Comparison of ENCODE assay signal across 13 cellular contexts in the genomic region with DNA sequence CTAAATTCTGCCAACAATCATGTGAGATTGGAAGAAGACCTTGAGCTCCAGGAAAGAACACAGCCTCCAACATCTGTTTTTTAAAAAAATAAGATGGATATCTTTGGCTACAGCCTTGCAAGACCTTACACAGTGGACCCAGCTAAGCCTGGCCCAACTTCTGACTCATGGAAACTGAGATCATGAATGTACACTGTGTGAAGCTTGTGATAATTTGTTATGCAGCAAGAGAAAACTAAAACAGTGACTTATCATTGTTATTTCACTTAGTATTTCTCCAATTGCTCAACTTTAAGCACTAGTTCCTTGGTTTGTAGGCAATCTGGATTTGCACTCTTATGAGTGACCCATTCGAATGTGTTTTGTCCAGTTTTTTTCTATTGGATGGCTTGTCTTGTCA. TPM values are rescaled to one million over a fixed set of nuclear protein-coding genes. Genes with fewer than 3 reads are reported as not detected.
DNase-seq lines count a peak whose midpoint lies in the region; TF ChIP-seq lines count a peak whose summit lies in the region.
"Had no signal": no experiment of that assay in that cellular context is flagged by ENCODE, and none has a peak within 500 bp of the region (broad histone marks: within the 10 kb centered on the region; RNA-seq: fewer than 3 reads in every experiment).

No MANE protein-coding gene starts in this region.

- peaks cover 30 to 37% of the 10 kb centered on the region in 2 donors for H3K36me3 Mint-ChIP-seq in CD4-positive, alpha-beta memory T cell

- peaks cover 51% of the 10 kb centered on the region for H3K4me1 ChIP-seq in skeletal muscle satellite cell (ENCODE audit: control insufficient read depth, insufficient read depth, low read length)
- peaks cover 14% of the 10 kb centered on the region for H3K4me1 ChIP-seq in CD4-positive, alpha-beta memory T cell (ENCODE audit: insufficient read depth, low read length)

- POLR2A ChIA-PET in CD4-positive, alpha-beta memory T cell (lab: Charles Lee; ENCODE audit: partially characterized antibody): no interaction called here

- H3K27me3 Mint-ChIP-seq in CD4-positive, alpha-beta memory T cell: no peaks in the 10 kb centered on the region
- H3K27me3 Mint-ChIP-seq: B cell had no signal

- DNase-seq in activated CD4-positive, alpha-beta T cell treated with anti-CD3 and anti-CD28 coated beads, Interleukin-2, amount 50 U/mL, for 48 hours: peak; percentile 6 to 17
- DNase-seq in activated CD4-positive, alpha-beta T cell treated with anti-CD3 and anti-CD28 coated beads for 4 hours: no peak
- DNase-seq in NCI-H226: peak; percentile 19
- peak; percentile 45 for DNase-seq in epithelial cell of proximal tubule (ENCODE audit: low read depth)
- DNase-seq in NCI-H2171 (lab: John Stamatoyannopoulos, UW): no peak
- DNase-seq in CD4-positive, alpha-beta memory T cell: no peak
- DNase-seq in 8988T: no peak
- DNase-seq: activated gamma-delta T cell, mesendoderm, NCI-H446 had no signal

- intact Hi-C loops in CD4-positive, alpha-beta memory T cell (cut with micrococcal nuclease): loop anchor here (1.0 kb wide), 1 partner anchor 153 kb away; no protein-coding TSS in a partner anchor

- peak overlapping the region; percentile 29 for H3K4me2 ChIP-seq in skeletal muscle satellite cell (ENCODE audit: low read length)

- H3K9me3 Mint-ChIP-seq in CD4-positive, alpha-beta memory T cell: no peaks in the 10 kb centered on the region

- no peak overlapping the region for H3K9ac ChIP-seq in skeletal muscle satellite cell (ENCODE audit: low read depth, low read length)
- H3K9ac ChIP-seq: parathyroid adenoma had no signal

- peaks cover 6% of the 10 kb centered on the region for H3K36me3 ChIP-seq in skeletal muscle satellite cell (ENCODE audit: insufficient read depth, low read length)
- H3K36me3 ChIP-seq in CD4-positive, alpha-beta memory T cell (ENCODE audit: insufficient read depth, low read length): no peaks in the 10 kb centered on the region

- H3K4me3 Mint-ChIP-seq in CD4-positive, alpha-beta memory T cell: no peak overlapping the region
- H3K4me3 Mint-ChIP-seq: B cell had no signal

- CTCF ChIA-PET in CD4-positive, alpha-beta memory T cell (lab: Charles Lee; ENCODE audit: partially characterized antibody): interaction anchor here (1.1 to 10.1 kb wide), 8 partner anchors 8 to 1108 kb away, joined by 3 to 438 read pairs (median 4); no protein-coding TSS in a partner anchor

- no peak overlapping the region for H3K27ac Mint-ChIP-seq in CD4-positive, alpha-beta memory T cell
- H3K27ac Mint-ChIP-seq: B cell had no signal

- no peak for TF ChIP-seq CTCF in epithelial cell of proximal tubule (conservative IDR thresholded peaks at IDR 0.05; ENCODE audit: low read depth, low read length)

- H3K4me3 ChIP-seq in epithelial cell of proximal tubule (ENCODE audit: low read depth, low read length): no peak overlapping the region
- H3K4me3 ChIP-seq in skeletal muscle satellite cell (ENCODE audit: low read length): no peak overlapping the region
- no peak overlapping the region for H3K4me3 ChIP-seq in CD4-positive, alpha-beta memory T cell (ENCODE audit: low read length in 2 of 2)

- H3K27me3 ChIP-seq in skeletal muscle satellite cell (ENCODE audit: control insufficient read depth, insufficient read depth, low read length): no peaks in the 10 kb centered on the region
- H3K27me3 ChIP-seq in CD4-positive, alpha-beta memory T cell (ENCODE audit: insufficient read depth, low read length): no peaks in the 10 kb centered on the region

- no peaks in the 10 kb centered on the region for H3K9me3 ChIP-seq in skeletal muscle satellite cell (replicated peaks; ENCODE audit: low read length)
- no peaks in the 10 kb centered on the region for H3K9me3 ChIP-seq in CD4-positive, alpha-beta memory T cell (ENCODE audit: control insufficient read depth in 1 of 2, low read length in 2 of 2)

- H3K4me1 Mint-ChIP-seq in CD4-positive, alpha-beta memory T cell: peaks cover 0 to 4% (median 0%) of the 10 kb centered on the region in 4 donors

- no peak overlapping the region for H3K27ac ChIP-seq in CD4-positive, alpha-beta memory T cell (ENCODE audit: low read depth, low read length)
- H3K27ac ChIP-seq: parathyroid adenoma had no signal

RNA-seq across cellular contexts. Expression of a gene that starts 29.3 kb away (rescaled TPM):
- total RNA-seq in epithelial cell of proximal tubule: 15.2 and 17.3 TPM in 2 replicates
- total RNA-seq in skeletal muscle satellite cell (2012; rRNA removed): 25.9 and 26.2 TPM in 2 replicates
- total RNA-seq in CD4-positive, alpha-beta memory T cell: 10 to 100 TPM; 28.7 to 31.2 TPM
- 10 to 100 TPM in 1 of 2 donors, 1 to 10 TPM in 1; 6.6 to 23.4 TPM for polyA plus RNA-seq in CD4-positive, alpha-beta memory T cell

Comparison
In these comparisons a context has a peak if more than half of its experiments do, and no peak if none do; other contexts are left out.
1. DNase-seq: peak in activated CD4-positive, alpha-beta T cell treated with anti-CD3 and anti-CD28 coated beads, Interleukin-2, amount 50 U/mL, for 48 hours (2 of 2), NCI-H226 (single experiment) and epithelial cell of proximal tubule (single experiment); none in activated CD4-positive, alpha-beta T cell treated with anti-CD3 and anti-CD28 coated beads for 4 hours (0 of 2), NCI-H2171 (single experiment), CD4-positive, alpha-beta memory T cell (0 of 5) and 8988T (single experiment).